ENCODE assay signal across 4 cellular contexts in the genomic region with DNA sequence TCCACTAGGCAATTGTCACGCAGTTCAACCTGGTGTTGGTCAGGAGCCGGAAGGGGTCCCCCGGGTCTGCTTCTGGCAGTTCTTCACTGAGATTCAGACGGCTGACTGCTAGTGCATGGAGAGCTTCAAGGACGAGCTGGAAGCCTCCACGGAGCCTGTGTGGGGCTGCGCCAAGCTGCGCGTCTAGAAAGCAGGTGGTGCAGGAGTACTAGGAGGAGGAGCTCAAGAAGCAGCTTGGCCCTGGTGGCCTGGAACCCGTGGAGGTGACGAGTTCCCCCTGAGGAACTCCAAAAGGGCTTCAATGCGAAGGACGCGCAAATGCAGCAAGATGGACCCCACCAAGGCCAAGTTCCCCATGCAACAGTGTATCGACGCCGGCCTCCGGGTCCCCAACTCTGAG. TPM values are rescaled to one million over a fixed set of nuclear protein-coding genes. Genes with fewer than 3 reads are reported as not detected.
"Had no signal": no experiment of that assay in that cellular context is flagged by ENCODE, and none has a peak within 500 bp of the region (broad histone marks: within the 10 kb centered on the region; RNA-seq: fewer than 3 reads in every experiment).

No MANE protein-coding gene starts in this region.

RNA-seq across cellular contexts. Expression of gene NPIPB6, which starts 51.2 kb away (rescaled TPM):
- total RNA-seq: cardiac septum had no signal

RNA-seq across cellular contexts. Expression of gene NPIPB7, which starts 57.6 kb away (rescaled TPM):
- total RNA-seq: activated CD8-positive, alpha-beta T cell treated with anti-CD3 and anti-CD28 coated beads for 36 hours; cardiac septum; K562; Peyer's patch had no signal
